In the genomic region with DNA sequence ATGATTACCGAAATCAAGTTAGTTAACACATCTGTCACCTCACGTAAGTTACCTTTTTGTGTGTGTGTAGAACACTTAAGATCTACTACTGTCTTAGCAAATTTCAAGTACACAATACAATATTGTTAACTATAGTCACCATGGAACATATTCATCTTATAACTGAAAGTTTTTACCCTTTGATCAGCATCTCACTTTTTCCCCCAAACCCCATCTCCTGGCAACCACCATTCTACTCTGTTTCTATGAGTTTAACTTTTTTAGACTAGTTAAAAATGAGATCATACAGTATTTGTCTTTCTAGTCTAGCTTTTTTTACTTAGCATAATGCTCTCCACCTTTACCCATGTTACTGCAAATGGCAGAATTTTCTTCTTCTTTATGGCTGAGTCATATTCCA, we compare ENCODE assay signal across 16 cellular contexts.
DNase-seq lines count a peak whose midpoint lies in the region; ATAC-seq and TF ChIP-seq lines count a peak whose summit lies in the region.
"Had no signal": no experiment of that assay in that cellular context is flagged by ENCODE, and none has a peak within 500 bp of the region (broad histone marks: within the 10 kb centered on the region; RNA-seq: fewer than 3 reads in every experiment).

No MANE protein-coding gene starts in this region.

- no peaks in the 10 kb centered on the region for H3K9me2 ChIP-seq in hepatocyte (replicated peaks; ENCODE audit: insufficient read depth)

- peaks cover 68% of the 10 kb centered on the region for H3K36me3 Mint-ChIP-seq in activated CD4-positive, alpha-beta T cell treated with anti-CD3 and anti-CD28 coated beads for 36 hours (ENCODE audit: low read depth)
- peaks cover 71% of the 10 kb centered on the region for H3K36me3 Mint-ChIP-seq in activated T-cell treated with anti-CD3 and anti-CD28 coated beads, Interleukin-2, amount 50 U/mL, for 4 hours (ENCODE audit: insufficient read depth)
- peaks cover 34% of the 10 kb centered on the region for H3K36me3 Mint-ChIP-seq in activated T-helper 1 cell treated with anti-CD3 and anti-CD28 coated beads, Interleukin-12 subunit alpha, Interleukin-12 subunit beta, Interleukin-2, Interleukin-4 antibody, amounts not matched to agents 30 ng/mL and 10 ng/mL and 1 ng/mL, durations not matched to agents 14 hours and 24 hours and 36 hours (ENCODE audit: low read depth)
- peaks cover 72 to 86% of the 10 kb centered on the region in 2 donors for H3K36me3 Mint-ChIP-seq in stimulated activated naive B cell treated with anti-CD40 and anti-IgM and Interleukin-4, amounts not matched to agents 10 μg/mL and 1 μg/mL and 100 μg/mL, for 72 hours

- no peaks in the 10 kb centered on the region for H3K27me3 ChIP-seq in hepatocyte
- H3K27me3 ChIP-seq: BLaER1 had no signal

- POLR2A ChIA-PET in activated CD4-positive, alpha-beta T cell treated with anti-CD3 and anti-CD28 coated beads for 36 hours (lab: Charles Lee): no interaction called here

- H3K4me2 ChIP-seq in hepatocyte: no peak overlapping the region
- H3K4me2 ChIP-seq: BLaER1 had no signal

- ATAC-seq in activated CD4-positive, alpha-beta T cell treated with anti-CD3 and anti-CD28 coated beads for 36 hours: peak; percentile 74
- peak; percentile 35 to 48 for ATAC-seq in activated T-cell treated with anti-CD3 and anti-CD28 coated beads, Interleukin-2, amount 50 U/mL, for 4 hours
- no peak for ATAC-seq in stimulated activated naive B cell treated with anti-CD40 and anti-IgM and Interleukin-4, amounts not matched to agents 10 μg/mL and 1 μg/mL and 100 μg/mL, for 72 hours (replicated peaks)

- H3K79me2 ChIP-seq in hepatocyte: no peaks in the 10 kb centered on the region

- no peaks in the 10 kb centered on the region for H3K36me3 ChIP-seq in hepatocyte (replicated peaks; ENCODE audit: insufficient read depth, low read depth)

- CTCF ChIA-PET in activated CD4-positive, alpha-beta T cell treated with anti-CD3 and anti-CD28 coated beads for 36 hours (lab: Charles Lee): no interaction called here

- H2AFZ ChIP-seq in hepatocyte: no peak overlapping the region

- H3K9me3 Mint-ChIP-seq in activated CD4-positive, alpha-beta T cell treated with anti-CD3 and anti-CD28 coated beads for 36 hours (ENCODE audit: low read depth): peaks cover 5% of the 10 kb centered on the region
- peaks cover 14% of the 10 kb centered on the region for H3K9me3 Mint-ChIP-seq in activated T-cell treated with anti-CD3 and anti-CD28 coated beads, Interleukin-2, amount 50 U/mL, for 4 hours
- H3K9me3 Mint-ChIP-seq in activated T-helper 1 cell treated with anti-CD3 and anti-CD28 coated beads, Interleukin-12 subunit alpha, Interleukin-12 subunit beta, Interleukin-2, Interleukin-4 antibody, amounts not matched to agents 30 ng/mL and 10 ng/mL and 1 ng/mL, durations not matched to agents 14 hours and 24 hours and 36 hours: peaks cover 10% of the 10 kb centered on the region
- peaks cover 13 to 28% of the 10 kb centered on the region in 2 donors for H3K9me3 Mint-ChIP-seq in stimulated activated naive B cell treated with anti-CD40 and anti-IgM and Interleukin-4, amounts not matched to agents 10 μg/mL and 1 μg/mL and 100 μg/mL, for 72 hours

- H3K4me3 Mint-ChIP-seq in activated CD4-positive, alpha-beta T cell treated with anti-CD3 and anti-CD28 coated beads for 36 hours: no peak overlapping the region
- H3K4me3 Mint-ChIP-seq in activated T-cell treated with anti-CD3 and anti-CD28 coated beads, Interleukin-2, amount 50 U/mL, for 4 hours: no peak overlapping the region
- no peak overlapping the region for H3K4me3 Mint-ChIP-seq in activated T-helper 1 cell treated with anti-CD3 and anti-CD28 coated beads, Interleukin-12 subunit alpha, Interleukin-12 subunit beta, Interleukin-2, Interleukin-4 antibody, amounts not matched to agents 30 ng/mL and 10 ng/mL and 1 ng/mL, durations not matched to agents 14 hours and 24 hours and 36 hours
- H3K4me3 Mint-ChIP-seq in stimulated activated naive B cell treated with anti-CD40 and anti-IgM and Interleukin-4, amounts not matched to agents 10 μg/mL and 1 μg/mL and 100 μg/mL, for 72 hours: no peak overlapping the region
- H3K4me3 Mint-ChIP-seq: CD14-positive monocyte; CD4-positive, alpha-beta memory T cell; H9 had no signal

- intact Hi-C loops in activated CD4-positive, alpha-beta T cell treated with anti-CD3 and anti-CD28 coated beads for 36 hours (cut with DNase I, micrococcal nuclease): no loop called here
- intact Hi-C loops in activated T-helper 1 cell treated with anti-CD3 and anti-CD28 coated beads, Interleukin-12 subunit alpha, Interleukin-12 subunit beta, Interleukin-2, Interleukin-4 antibody, amounts not matched to agents 30 ng/mL and 10 ng/mL and 1 ng/mL, durations not matched to agents 14 hours and 24 hours and 36 hours (cut with micrococcal nuclease): no loop called here

- no peaks in the 10 kb centered on the region for H3K27me3 Mint-ChIP-seq in activated CD4-positive, alpha-beta T cell treated with anti-CD3 and anti-CD28 coated beads for 36 hours
- no peaks in the 10 kb centered on the region for H3K27me3 Mint-ChIP-seq in activated T-cell treated with anti-CD3 and anti-CD28 coated beads, Interleukin-2, amount 50 U/mL, for 4 hours (ENCODE audit: low read depth)
- no peaks in the 10 kb centered on the region for H3K27me3 Mint-ChIP-seq in activated T-helper 1 cell treated with anti-CD3 and anti-CD28 coated beads, Interleukin-12 subunit alpha, Interleukin-12 subunit beta, Interleukin-2, Interleukin-4 antibody, amounts not matched to agents 30 ng/mL and 10 ng/mL and 1 ng/mL, durations not matched to agents 14 hours and 24 hours and 36 hours (ENCODE audit: insufficient read depth)
- H3K27me3 Mint-ChIP-seq in stimulated activated naive B cell treated with anti-CD40 and anti-IgM and Interleukin-4, amounts not matched to agents 10 μg/mL and 1 μg/mL and 100 μg/mL, for 72 hours: no peaks in the 10 kb centered on the region
- H3K27me3 Mint-ChIP-seq: CD4-positive, alpha-beta memory T cell had no signal

- TF ChIP-seq CTCF in hepatocyte (IDR thresholded peaks at IDR 0.05; ENCODE audit: poor library complexity): no peak

- no peaks in the 10 kb centered on the region for H3K4me1 ChIP-seq in hepatocyte (ENCODE audit: insufficient read depth)
- H3K4me1 ChIP-seq: BLaER1 had no signal

- H3K9me3 ChIP-seq in hepatocyte (ENCODE audit: low read depth): no peaks in the 10 kb centered on the region

- H3K27ac Mint-ChIP-seq in activated CD4-positive, alpha-beta T cell treated with anti-CD3 and anti-CD28 coated beads for 36 hours: no peak overlapping the region
- peak overlapping the region; percentile 1 for H3K27ac Mint-ChIP-seq in activated T-helper 1 cell treated with anti-CD3 and anti-CD28 coated beads, Interleukin-12 subunit alpha, Interleukin-12 subunit beta, Interleukin-2, Interleukin-4 antibody, amounts not matched to agents 30 ng/mL and 10 ng/mL and 1 ng/mL, durations not matched to agents 14 hours and 24 hours and 36 hours
- H3K27ac Mint-ChIP-seq in stimulated activated naive B cell treated with anti-CD40 and anti-IgM and Interleukin-4, amounts not matched to agents 10 μg/mL and 1 μg/mL and 100 μg/mL, for 72 hours: peak overlapping the region; percentile 2
- H3K27ac Mint-ChIP-seq: CD14-positive monocyte; CD4-positive, alpha-beta memory T cell; H9 had no signal

- H4K20me1 ChIP-seq in hepatocyte (ENCODE audit: insufficient read depth, poor library complexity, severe bottlenecking): no peaks in the 10 kb centered on the region
- H4K20me1 ChIP-seq: BLaER1 had no signal

- 98% methylated on average over 2 of the region's 2 CpGs for whole genome bisulfite sequencing in hepatocyte (ENCODE audit: low lambda C conversion rate, missing lambda C conversion rate)

- H3K27ac ChIP-seq in hepatocyte: no peak overlapping the region
- H3K27ac ChIP-seq: BLaER1 had no signal

- no peak overlapping the region for H3K4me3 ChIP-seq in hepatocyte
- H3K4me3 ChIP-seq: BLaER1 had no signal

- H3K4me1 Mint-ChIP-seq in activated CD4-positive, alpha-beta T cell treated with anti-CD3 and anti-CD28 coated beads for 36 hours: peaks cover 7% of the 10 kb centered on the region
- H3K4me1 Mint-ChIP-seq in activated T-cell treated with anti-CD3 and anti-CD28 coated beads, Interleukin-2, amount 50 U/mL, for 4 hours (ENCODE audit: low read depth): peaks cover 8% of the 10 kb centered on the region
- no peaks in the 10 kb centered on the region for H3K4me1 Mint-ChIP-seq in activated T-helper 1 cell treated with anti-CD3 and anti-CD28 coated beads, Interleukin-12 subunit alpha, Interleukin-12 subunit beta, Interleukin-2, Interleukin-4 antibody, amounts not matched to agents 30 ng/mL and 10 ng/mL and 1 ng/mL, durations not matched to agents 14 hours and 24 hours and 36 hours (ENCODE audit: low read depth)
- peaks cover 0 to 4% of the 10 kb centered on the region in 2 donors for H3K4me1 Mint-ChIP-seq in stimulated activated naive B cell treated with anti-CD40 and anti-IgM and Interleukin-4, amounts not matched to agents 10 μg/mL and 1 μg/mL and 100 μg/mL, for 72 hours
- H3K4me1 Mint-ChIP-seq: CD14-positive monocyte, H9 had no signal

- DNase-seq in activated CD4-positive, alpha-beta T cell treated with anti-CD3 and anti-CD28 coated beads for 36 hours: peak; percentile 17
- DNase-seq in activated CD4-positive, alpha-beta T cell treated with anti-CD3 and anti-CD28 coated beads for 1 hour: no peak
- no peak for DNase-seq in activated T-cell treated with anti-CD3 and anti-CD28 coated beads, Interleukin-2, amount 50 U/mL, for 4 hours
- no peak for DNase-seq in activated T-cell treated with anti-CD3 and anti-CD28 coated beads for 4 hours
- no peak for DNase-seq in activated T-helper 1 cell treated with anti-CD3 and anti-CD28 coated beads, Interleukin-12 subunit alpha, Interleukin-12 subunit beta, Interleukin-2, Interleukin-4 antibody, amounts not matched to agents 30 ng/mL and 10 ng/mL and 1 ng/mL, durations not matched to agents 14 hours and 24 hours and 36 hours (ENCODE audit: low spot score)
- no peak for DNase-seq in stimulated activated naive B cell treated with anti-CD40 and anti-IgM and Interleukin-4, amounts not matched to agents 10 μg/mL and 1 μg/mL and 100 μg/mL, for 72 hours
- no peak for DNase-seq in effector CD8-positive, alpha-beta T cell (lab: John Stamatoyannopoulos, UW)
- DNase-seq in hepatocyte (ENCODE audit: low spot score): no peak
- DNase-seq: 8988T; CD4-positive, alpha-beta memory T cell; DMS153; DMS79 treated with DMSO at 0.1 percent for 48 hours; GF-D8; H9 had no signal

Comparison
In these comparisons a context has a peak if more than half of its experiments do, and no peak if none do; other contexts are left out.
1. ATAC-seq: peak in activated CD4-positive, alpha-beta T cell treated with anti-CD3 and anti-CD28 coated beads for 36 hours (single experiment) and activated T-cell treated with anti-CD3 and anti-CD28 coated beads, Interleukin-2, amount 50 U/mL, for 4 hours (2 of 2); none in stimulated activated naive B cell treated with anti-CD40 and anti-IgM and Interleukin-4, amounts not matched to agents 10 μg/mL and 1 μg/mL and 100 μg/mL, for 72 hours (0 of 2).